Comparison of ENCODE assay signal across 25 cellular contexts in genomic region chr9:119441832-119442231, GRCh38.
DNase-seq lines count a peak whose midpoint lies in the region; FAIRE-seq and TF ChIP-seq lines count a peak whose summit lies in the region.
"Had no signal": no experiment of that assay in that cellular context is flagged by ENCODE, and none has a peak within 500 bp of the region (broad histone marks: within the 10 kb centered on the region; RNA-seq: fewer than 3 reads in every experiment).

No MANE protein-coding gene starts in this region.

- H3K27ac ChIP-seq in HUES48 (ENCODE audit: low read depth, low read length) (peak overlapping the region; percentile 42), H1 (ENCODE audit: low read depth, low read length) (no peak overlapping the region), neuronal stem cell (replicated peaks; ENCODE audit: low read length) (no peak overlapping the region), SJCRH30 (no peak overlapping the region)
- H3K27ac ChIP-seq: BLaER1 had no signal

- H2BK120ac ChIP-seq in H1 (replicated peaks; ENCODE audit: low read depth, low read length): no peak overlapping the region
- no peak overlapping the region for H2BK120ac ChIP-seq in neuronal stem cell (ENCODE audit: low read depth, low read length)

- H3K4ac ChIP-seq in H1 (replicated peaks; ENCODE audit: insufficient read length, low read depth, low read length) (no peak overlapping the region), neuronal stem cell (ENCODE audit: low read length) (no peak overlapping the region)

- H4K91ac ChIP-seq in H1 (replicated peaks; ENCODE audit: insufficient read length, low read length) (no peak overlapping the region), neuronal stem cell (ENCODE audit: low read depth, low read length, poor library complexity) (no peak overlapping the region)

- H2BK12ac ChIP-seq in H1 (ENCODE audit: low read depth, low read length) (no peak overlapping the region), neuronal stem cell (ENCODE audit: low read length) (no peak overlapping the region)

- H2BK5ac ChIP-seq in H1 (ENCODE audit: low read depth, low read length) (no peak overlapping the region), neuronal stem cell (ENCODE audit: low read length) (no peak overlapping the region)

- no peak for TF ChIP-seq CTCF in H1 (IDR thresholded peaks at IDR 0.05; ENCODE audit: control extremely low read depth in 1 of 3, insufficient read depth in 1 of 3, low read depth in 1 of 3, low read length in 3 of 3)

- POLR2A ChIA-PET in H1 (lab: Charles Lee; ENCODE audit: partially characterized antibody): no interaction called here

- H3K14ac ChIP-seq in H1 (ENCODE audit: insufficient read length): no peak overlapping the region
- no peak overlapping the region for H3K14ac ChIP-seq in neuronal stem cell (ENCODE audit: low read length)

- H3K9ac ChIP-seq in HUES48 (ENCODE audit: low read depth, low read length) (no peak overlapping the region), H1 (replicated peaks in 1 of 4; ENCODE audit: extremely low read depth in 1 of 4, low read depth in 3 of 4, low read length in 3 of 4) (no peak overlapping the region), neuronal stem cell (ENCODE audit: low read depth, low read length, poor library complexity) (no peak overlapping the region)
- H3K9ac ChIP-seq: BLaER1 had no signal

- H3K4me3 ChIP-seq in HUES48 (ENCODE audit: low read depth, low read length) (peak overlapping the region; percentile 22; the same call in 1 of the 2 replicates), H1 (ENCODE audit: extremely low read depth in 1 of 4, insufficient read depth in 2 of 4, low read depth in 3 of 4, low read length in 4 of 4) (no peak overlapping the region), neuronal stem cell (ENCODE audit: low read length in 2 of 2) (no peak overlapping the region), SJCRH30 (no peak overlapping the region)
- H3K4me3 ChIP-seq: BLaER1, GM12878 had no signal

- TF ChIP-seq EP300 in H1 (IDR thresholded peaks at IDR 0.05; ENCODE audit: borderline replicate concordance in 1 of 2, low read depth in 2 of 2, low read length in 2 of 2): no peak

- H2BK15ac ChIP-seq in H1 (ENCODE audit: low read length) (no peak overlapping the region), neuronal stem cell (ENCODE audit: low read length) (no peak overlapping the region)

- no peak overlapping the region for H3K56ac ChIP-seq in H1 (replicated peaks; ENCODE audit: insufficient read length, low read depth, low read length)

- no peaks in the 10 kb centered on the region for H3K23me2 ChIP-seq in H1 (ENCODE audit: low read depth, low read length)

- H3K4me1 ChIP-seq in HUES48 (ENCODE audit: control insufficient read depth, insufficient read depth, low read length) (peaks cover 47% of the 10 kb centered on the region), H1 (replicated peaks in 1 of 4; ENCODE audit: control insufficient read depth in 3 of 4, insufficient read depth in 4 of 4, low read length in 3 of 4) (peaks cover 3 to 17% (median 6%) of the 10 kb centered on the region in 4 experiments; a peak in 6 of 7 replicates), neuronal stem cell (ENCODE audit: control insufficient read depth in 2 of 2, insufficient read depth in 1 of 2, low read depth in 1 of 2, low read length in 2 of 2) (peaks cover 0 to 5% of the 10 kb centered on the region in 2 donors), SJCRH30 (no peaks in the 10 kb centered on the region)
- H3K4me1 ChIP-seq: BE2C, BLaER1 had no signal

- CTCF ChIA-PET in H1 (lab: Charles Lee; ENCODE audit: partially characterized antibody): interaction anchor here (1.2 to 1.4 kb wide), 3 partner anchors 66 to 114 kb away, joined by 3 to 4 read pairs (median 3); no protein-coding TSS in a partner anchor

- TF ChIP-seq POLR2A in H1 (IDR thresholded peaks at IDR 0.05; ENCODE audit: control extremely low read depth in 1 of 2, low read depth in 2 of 2, low read length in 2 of 2): no peak

- 90% methylated on average over 1 of the region's 1 CpG; no CpG with 5 or more reads in 1 of the 2 experiments for WGBS in H1 (ENCODE audit: extremely low coverage in 1 of 2, insufficient coverage in 1 of 2, insufficient read length in 1 of 2, insufficient replicate concordance in 2 of 2, low coverage in 1 of 2, low lambda C conversion rate in 2 of 2, missing lambda C conversion rate in 1 of 2), 2 experiments
- WGBS in neuronal stem cell (ENCODE audit: extremely low coverage in 2 of 2, insufficient read length in 2 of 2, insufficient replicate concordance in 1 of 2), 2 donors: no CpG with 5 or more reads among the region's 1 CpG

- H3K79me1 ChIP-seq in H1 (ENCODE audit: low read depth, low read length): no peaks in the 10 kb centered on the region
- H3K79me1 ChIP-seq in neuronal stem cell (ENCODE audit: low read depth, low read length): no peaks in the 10 kb centered on the region

- no peak for TF ChIP-seq RAD21 in H1 (IDR thresholded peaks at IDR 0.05 in 1 of 2, conservative IDR thresholded peaks at IDR 0.05 in 1 of 2; ENCODE audit: low read depth in 2 of 2, low read length in 2 of 2)

- no peak for DNase-seq in H1 (ENCODE audit: low read depth in 1 of 2, low spot score in 2 of 2)
- no peak for DNase-seq in NCI-H1694 (lab: John Stamatoyannopoulos, UW)
- DNase-seq in neuronal stem cell (ENCODE audit: low spot score): no peak
- DNase-seq in SJCRH30: no peak
- DNase-seq: 8988T; ACHN; BE2C; C1 segment of cervical spinal cord; CD4-positive, alpha-beta memory T cell; CD4-positive, CD25-positive, alpha-beta regulatory T cell; CD8-positive, alpha-beta memory T cell; COR-L47; DMS 273 treated with DMSO at 0.1 percent for 48 hours; DMS153; DMS53; DMS79; DND-41; EL; GDM1 had no signal

- H3K4me2 ChIP-seq in H1 (ENCODE audit: insufficient read depth in 1 of 2, low read depth in 2 of 2, low read length in 2 of 2) (peak overlapping the region in 1 of 2 experiments; percentile 47; a peak in 1 of 4 replicates), neuronal stem cell (ENCODE audit: insufficient read depth, low read length, poor library complexity, severe bottlenecking) (no peak overlapping the region)
- H3K4me2 ChIP-seq: BLaER1 had no signal

- H4K5ac ChIP-seq in H1 (ENCODE audit: insufficient read length, low read depth, low read length): no peak overlapping the region

- no peaks in the 10 kb centered on the region for H3K79me2 ChIP-seq in H1 (ENCODE audit: control insufficient read depth in 1 of 2, insufficient read depth in 2 of 2, low read length in 2 of 2)

- H3K9me3 ChIP-seq in HUES48 (ENCODE audit: control insufficient read depth, insufficient read depth, low read length) (no peaks in the 10 kb centered on the region), H1 (ENCODE audit: insufficient read depth in 2 of 2, low read depth in 1 of 2, low read length in 1 of 2) (no peaks in the 10 kb centered on the region), neuronal stem cell (replicated peaks in 1 of 2; ENCODE audit: control insufficient read depth in 2 of 2, insufficient read depth in 1 of 2, low read depth in 1 of 2, low read length in 2 of 2) (no peaks in the 10 kb centered on the region), SJCRH30 (replicated peaks) (no peaks in the 10 kb centered on the region)
- H3K9me3 ChIP-seq: BE2C, BLaER1 had no signal

- no peak overlapping the region for H2AFZ ChIP-seq in H1 (ENCODE audit: low read length)
- H2AFZ ChIP-seq in neuronal stem cell (ENCODE audit: low read length): no peak overlapping the region

- H4K20me1 ChIP-seq in H1 (replicated peaks in 1 of 2; ENCODE audit: control insufficient read depth in 1 of 2, insufficient read depth in 2 of 2, low read length in 2 of 2): no peaks in the 10 kb centered on the region
- H4K20me1 ChIP-seq: BLaER1 had no signal

- H3K23ac ChIP-seq in H1 (ENCODE audit: insufficient read length): no peak overlapping the region
- H3K23ac ChIP-seq in neuronal stem cell (ENCODE audit: low read depth, low read length, poor library complexity): no peak overlapping the region

- H2AK5ac ChIP-seq in H1 (ENCODE audit: low read depth, low read length) (no peak overlapping the region), neuronal stem cell (ENCODE audit: low read depth, low read length) (no peak overlapping the region)

- H3K36me3 ChIP-seq in HUES48 (ENCODE audit: control insufficient read depth, insufficient read depth, low read length) (no peaks in the 10 kb centered on the region), H1 (ENCODE audit: control insufficient read depth in 2 of 4, insufficient read depth in 4 of 4, low read length in 3 of 4) (no peaks in the 10 kb centered on the region), neuronal stem cell (replicated peaks in 1 of 2; ENCODE audit: control insufficient read depth in 2 of 2, insufficient read depth in 2 of 2, low read length in 2 of 2) (no peaks in the 10 kb centered on the region), SJCRH30 (no peaks in the 10 kb centered on the region)
- H3K36me3 ChIP-seq: BE2C, BLaER1 had no signal

- no peak overlapping the region for H2BK20ac ChIP-seq in H1 (ENCODE audit: low read length)

- no peak for FAIRE-seq in H1 (lab: Jason Lieb, UNC)
- FAIRE-seq: A204.1, GM12878, GM12892, GM18507 had no signal

- H4K8ac ChIP-seq in H1 (ENCODE audit: extremely low read depth, insufficient read depth, low read length) (no peak overlapping the region), neuronal stem cell (ENCODE audit: low read depth, low read length) (no peak overlapping the region)

- no peak overlapping the region for H3K18ac ChIP-seq in H1 (ENCODE audit: extremely low read depth, low read length)
- no peak overlapping the region for H3K18ac ChIP-seq in neuronal stem cell (ENCODE audit: low read length)

- peaks cover 5% of the 10 kb centered on the region; the same call in 1 of the 2 replicates for H3K27me3 ChIP-seq in HUES48 (ENCODE audit: control insufficient read depth, insufficient read depth, low read length)
- peaks cover 0 to 2% (median 0%) of the 10 kb centered on the region in 4 experiments; a peak in 2 of 7 replicates for H3K27me3 ChIP-seq in H1 (replicated peaks in 1 of 4; ENCODE audit: control insufficient read depth in 3 of 4, extremely low read depth in 1 of 4, insufficient read depth in 3 of 4, low read length in 3 of 4)
- no peaks in the 10 kb centered on the region for H3K27me3 ChIP-seq in neuronal stem cell (ENCODE audit: control insufficient read depth in 3 of 3, insufficient read depth in 3 of 3, low read depth in 1 of 3, low read length in 3 of 3)
- 0 out of 2 replicates have a peak, but pooled peaks cover 7% of the 10 kb centered on the region for H3K27me3 ChIP-seq in SJCRH30
- H3K27me3 ChIP-seq: BE2C, BLaER1 had no signal

TF ChIP-seq in H1, 55 proteins besides CTCF, POLR2A, EP300 and RAD21 (continues in another document):
- TF ChIP-seq HDAC2 (IDR thresholded peaks at IDR 0.05; ENCODE audit: borderline replicate concordance in 1 of 2, low read depth in 2 of 2, low read length in 2 of 2) (peak in 1 of 2 experiments; percentile 99; a peak in 1 of 4 replicates), CHD2 (IDR thresholded peaks at IDR 0.05; ENCODE audit: low read length) (no peak), E2F6 (IDR thresholded peaks at IDR 0.05) (no peak), KDM1A (IDR thresholded peaks at IDR 0.05; ENCODE audit: borderline replicate concordance, low read length) (peak; percentile 99)
